Comparison of ENCODE assay signal across 8 cellular contexts in genomic region chr13:98476106-98476505, GRCh38.
DNase-seq lines count a peak whose midpoint lies in the region; ATAC-seq and TF ChIP-seq lines count a peak whose summit lies in the region.

No MANE protein-coding gene starts in this region.

- TF ChIP-seq CTCF in brain (conservative IDR thresholded peaks at IDR 0.05) (no peak), foreskin keratinocyte (conservative IDR thresholded peaks at IDR 0.05) (no peak)

- peak; percentile 47 for ATAC-seq in GM18502 (IDR thresholded peaks at IDR 0.05; ENCODE audit: poor library complexity, unreplicated experiment)
- ATAC-seq in HG02571 (IDR thresholded peaks at IDR 0.05; ENCODE audit: unreplicated experiment), result peak; percentile 25
- ATAC-seq in foreskin keratinocyte, result no peak

- peaks cover 44% of the 10 kb centered on the region for H3K36me3 ChIP-seq in SJSA1

- H3K4me3 ChIP-seq in SJSA1, result no peak overlapping the region
- no peak overlapping the region for H3K4me3 ChIP-seq in skin epidermis

- H3K27ac Mint-ChIP-seq in brain, result peak overlapping the region; percentile 26 to 64 (median 58)

- no peaks in the 10 kb centered on the region for H3K27me3 Mint-ChIP-seq in brain

- H3K27me3 ChIP-seq in SJSA1 (replicated peaks) (no peaks in the 10 kb centered on the region), foreskin keratinocyte (no peaks in the 10 kb centered on the region)

- peaks cover 35% of the 10 kb centered on the region for H3K36me3 Mint-ChIP-seq in brain

- H3K4me1 ChIP-seq in SJSA1 (replicated peaks) (peaks cover 42% of the 10 kb centered on the region), foreskin keratinocyte (peaks cover 11% of the 10 kb centered on the region)

- H3K4me3 Mint-ChIP-seq in brain, result peak overlapping the region in 1 of 5 experiments; percentile 9

- H3K27ac ChIP-seq in SJSA1, result peak overlapping the region; percentile 58
- peak overlapping the region in 17 of 21 experiments; percentile 8 to 79 (median 62) for H3K27ac ChIP-seq in skin epidermis
- H3K27ac ChIP-seq in foreskin keratinocyte, result no peak overlapping the region

- no peak for DNase-seq in SJSA1 (ENCODE audit: low read depth in 1 of 2, low spot score in 2 of 2)
- no peak for DNase-seq in NCI-H2107 (lab: John Stamatoyannopoulos, UW)
- no peak for DNase-seq in foreskin keratinocyte
- no peak for DNase-seq in NCI-H2107 treated with DMSO at 0.1 percent for 48 hours (lab: John Stamatoyannopoulos, UW; ENCODE audit: unreplicated experiment)

- peaks cover 50% of the 10 kb centered on the region for H3K4me1 Mint-ChIP-seq in brain

- H3K9me3 Mint-ChIP-seq in brain, result no peaks in the 10 kb centered on the region

- peaks cover 4% of the 10 kb centered on the region; the same call in 1 of the 2 replicates for H3K9me3 ChIP-seq in SJSA1 (replicated peaks)
